In genomic region chr2:172674034-172674967, GRCh38 we compare ENCODE assay signal across 8 cellular contexts.
DNase-seq lines count a peak whose midpoint lies in the region; ATAC-seq and TF ChIP-seq lines count a peak whose summit lies in the region.

No MANE protein-coding gene starts in this region.

- H3K4me3 ChIP-seq in mammary epithelial cell (replicated peaks in 1 of 3; ENCODE audit: insufficient read depth in 1 of 3, low read depth in 2 of 3, low read length in 3 of 3), result no peak overlapping the region

- H3K9me3 ChIP-seq in mammary epithelial cell (replicated peaks; ENCODE audit: insufficient read depth, low read length), result no peaks in the 10 kb centered on the region

- H3K4me2 ChIP-seq in mammary epithelial cell (ENCODE audit: insufficient read depth, low read depth, low read length), result no peak overlapping the region

- peaks cover 32% of the 10 kb centered on the region for H3K4me1 ChIP-seq in mammary epithelial cell (ENCODE audit: insufficient read depth, low read length)

- peak overlapping the region; percentile 40 for H3K4me3 Mint-ChIP-seq in activated naive CD8-positive, alpha-beta T cell
- peak overlapping the region; percentile 69 for H3K4me3 Mint-ChIP-seq in stimulated activated memory B cell treated with anti-CD40 and anti-IgM and Interleukin-4, amounts not matched to agents 10 μg/mL and 1 μg/mL and 100 μg/mL, for 72 hours

- peaks cover 6% of the 10 kb centered on the region for H3K4me1 Mint-ChIP-seq in activated naive CD8-positive, alpha-beta T cell (ENCODE audit: low read depth)
- no peaks in the 10 kb centered on the region for H3K4me1 Mint-ChIP-seq in stimulated activated memory B cell treated with anti-CD40 and anti-IgM and Interleukin-4, amounts not matched to agents 10 μg/mL and 1 μg/mL and 100 μg/mL, for 72 hours

- TF ChIP-seq CTCF in mammary epithelial cell (conservative IDR thresholded peaks at IDR 0.05 in 1 of 2, IDR thresholded peaks at IDR 0.05 in 1 of 2; ENCODE audit: extremely low read depth in 1 of 2, insufficient read depth in 1 of 2, low read depth in 1 of 2, low read length in 2 of 2), result no peak

- H3K27me3 ChIP-seq in mammary epithelial cell (ENCODE audit: insufficient read depth, low read length), result no peaks in the 10 kb centered on the region

- no peak overlapping the region for H3K9ac ChIP-seq in mammary epithelial cell (ENCODE audit: insufficient read depth, low read length)

- peak; percentile 20 to 30 for DNase-seq in activated CD4-positive, alpha-beta T cell treated with anti-CD3 and anti-CD28 coated beads for 24 hours (ENCODE audit: low read depth in 2 of 2)
- no peak for DNase-seq in activated CD4-positive, alpha-beta T cell treated with anti-CD3 and anti-CD28 coated beads for 1 hour
- DNase-seq in islet precursor cell (peak; percentile 77), mammary epithelial cell (no peak), NCI-H2227 treated with DMSO at 0.1 percent for 48 hours (lab: John Stamatoyannopoulos, UW) (no peak)

- in situ Hi-C loops in mammary epithelial cell (cut with MboI; ENCODE audit: low sequenced_read_pairs in 2 of 2), result no loop called here

- intact Hi-C loops in mammary epithelial cell (cut with micrococcal nuclease), result no loop called here

- H3K27ac Mint-ChIP-seq in activated naive CD8-positive, alpha-beta T cell, result no peak overlapping the region
- H3K27ac Mint-ChIP-seq in stimulated activated memory B cell treated with anti-CD40 and anti-IgM and Interleukin-4, amounts not matched to agents 10 μg/mL and 1 μg/mL and 100 μg/mL, for 72 hours, result no peak overlapping the region

- no peak overlapping the region for H2AFZ ChIP-seq in mammary epithelial cell (ENCODE audit: low read depth, low read length)

- BruUV-seq in mammary epithelial cell (replicated peaks; lab: Mats Ljungman, UMichigan), result no TSS peak

- CTCF ChIA-PET in mammary epithelial cell (lab: Charles Lee; ENCODE audit: low non-redundant PET), result no interaction called here

- H3K79me2 ChIP-seq in mammary epithelial cell (ENCODE audit: insufficient read depth, low read length), result no peaks in the 10 kb centered on the region

- ATAC-seq in stimulated activated memory B cell treated with anti-CD40 and anti-IgM and Interleukin-4, amounts not matched to agents 10 μg/mL and 1 μg/mL and 100 μg/mL, for 72 hours, result peak; percentile 59
- no peak for ATAC-seq in HG03565 (IDR thresholded peaks at IDR 0.05; ENCODE audit: unreplicated experiment)

- H3K9me3 Mint-ChIP-seq in activated naive CD8-positive, alpha-beta T cell (ENCODE audit: low read depth), result peaks cover 6% of the 10 kb centered on the region
- peaks cover 6% of the 10 kb centered on the region for H3K9me3 Mint-ChIP-seq in stimulated activated memory B cell treated with anti-CD40 and anti-IgM and Interleukin-4, amounts not matched to agents 10 μg/mL and 1 μg/mL and 100 μg/mL, for 72 hours

- no peaks in the 10 kb centered on the region for H3K36me3 ChIP-seq in mammary epithelial cell (ENCODE audit: insufficient read depth, low read length)

- 87% methylated on average over 29 of the region's 39 CpGs for WGBS in mammary epithelial cell (ENCODE audit: low coverage, missing lambda C conversion rate)

- peaks cover 1% of the 10 kb centered on the region for H3K27me3 Mint-ChIP-seq in activated naive CD8-positive, alpha-beta T cell
- H3K27me3 Mint-ChIP-seq in stimulated activated memory B cell treated with anti-CD40 and anti-IgM and Interleukin-4, amounts not matched to agents 10 μg/mL and 1 μg/mL and 100 μg/mL, for 72 hours, result peaks cover 41% of the 10 kb centered on the region

- peaks cover 8% of the 10 kb centered on the region for H3K36me3 Mint-ChIP-seq in activated naive CD8-positive, alpha-beta T cell
- H3K36me3 Mint-ChIP-seq in stimulated activated memory B cell treated with anti-CD40 and anti-IgM and Interleukin-4, amounts not matched to agents 10 μg/mL and 1 μg/mL and 100 μg/mL, for 72 hours, result peaks cover 4% of the 10 kb centered on the region

- H3K27ac ChIP-seq in mammary epithelial cell (ENCODE audit: insufficient read depth, low read depth, low read length), result no peak overlapping the region

- dilution Hi-C loops in mammary epithelial cell (cut with HindIII; ENCODE audit: low sequenced_read_pairs), result no loop called here

- no peaks in the 10 kb centered on the region for H4K20me1 ChIP-seq in mammary epithelial cell (ENCODE audit: insufficient read depth, low read length)

Comparison
In these comparisons a context has a peak if more than half of its experiments do, and no peak if none do; other contexts are left out.
1. DNase-seq: peak in activated CD4-positive, alpha-beta T cell treated with anti-CD3 and anti-CD28 coated beads for 24 hours (2 of 2) and islet precursor cell (single experiment); none in activated CD4-positive, alpha-beta T cell treated with anti-CD3 and anti-CD28 coated beads for 1 hour (single experiment), mammary epithelial cell (single experiment) and NCI-H2227 treated with DMSO at 0.1 percent for 48 hours (single experiment).